Comparison of ENCODE assay signal across 11 cellular contexts in the genomic region with DNA sequence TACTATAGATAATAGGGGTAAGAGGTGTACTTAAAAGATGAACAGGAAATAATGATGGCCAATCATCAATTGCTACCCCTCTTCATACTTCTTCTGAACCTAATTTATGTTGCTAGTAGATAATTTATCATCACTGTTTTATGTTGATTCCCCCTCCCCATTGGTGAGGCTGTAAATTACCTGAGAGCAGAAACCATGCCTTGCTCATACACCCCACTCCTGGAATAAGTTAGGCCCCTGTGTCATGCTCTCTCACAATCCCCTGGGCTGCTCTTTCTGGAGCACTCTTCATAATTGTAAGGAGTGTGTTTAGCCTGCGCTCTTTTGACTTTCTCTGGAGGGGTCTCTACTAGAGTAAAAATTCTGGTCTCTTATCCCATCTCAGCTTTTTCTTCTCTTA.
"Had no signal": no experiment of that assay in that cellular context is flagged by ENCODE, and none has a peak within 500 bp of the region (broad histone marks: within the 10 kb centered on the region; RNA-seq: fewer than 3 reads in every experiment).

No MANE protein-coding gene starts in this region.

- H3K4me3 Mint-ChIP-seq: GM23338, H9, HFFc6 had no signal

- H3K9ac ChIP-seq: GM23248 had no signal

- H3K27ac Mint-ChIP-seq: GM23338, H9, HFFc6 had no signal

- H3K4me2 ChIP-seq: GM23338 had no signal

- H3K27ac ChIP-seq: GM23248 had no signal

- FAIRE-seq: H1, H54 had no signal

- H3K36me3 ChIP-seq: HAP-1 had no signal

- H3K4me3 ChIP-seq: GM23248, GM23338, HAP-1 had no signal

- DNase-seq: GM23248, GOT3, H7, H9, HCEC 1CT, HFFc6 had no signal

- ATAC-seq: GM23338, HCT116 had no signal

- H3K4me1 Mint-ChIP-seq: GM23338, H9 had no signal

- H2AFZ ChIP-seq: GM23248, GM23338 had no signal

- H3K9me3 ChIP-seq: HAP-1 had no signal

- H3K4me1 ChIP-seq: HAP-1 had no signal

- H3K9me3 Mint-ChIP-seq: HFFc6 had no signal
